In genomic region chr21:45966995-45967394, GRCh38 we compare ENCODE assay signal across 18 cellular contexts. TPM values are rescaled to one million over a fixed set of nuclear protein-coding genes. Genes with fewer than 3 reads are reported as not detected.
A peak's percentile ranks its signal among the peaks of the same experiment; 100 is the strongest.
DNase-seq lines count a peak whose midpoint lies in the region; ATAC-seq and TF ChIP-seq lines count a peak whose summit lies in the region.
"Had no signal": no experiment of that assay in that cellular context is flagged by ENCODE, and none has a peak within 500 bp of the region (broad histone marks: within the 10 kb centered on the region; RNA-seq: fewer than 3 reads in every experiment).

No MANE protein-coding gene starts in this region.

- H3K36me3 ChIP-seq in BLaER1 (peaks cover 8% of the 10 kb centered on the region; the same call in 1 of the 2 replicates), sigmoid colon (no peaks in the 10 kb centered on the region)
- H3K36me3 ChIP-seq: BE2C had no signal

- H3K4me1 ChIP-seq in BLaER1 (peaks cover 54% of the 10 kb centered on the region), sigmoid colon (peaks cover 0 to 19% (median 19%) of the 10 kb centered on the region in 4 donors)
- H3K4me1 ChIP-seq: Caco-2 had no signal

- H3K9me3 ChIP-seq in BLaER1 (peaks cover 26% of the 10 kb centered on the region), sigmoid colon (no peaks in the 10 kb centered on the region)
- H3K9me3 ChIP-seq: BE2C had no signal

- CTCF ChIA-PET in activated naive CD4-positive, alpha-beta T cell treated with anti-CD3 and anti-CD28 coated beads for 36 hours (lab: Charles Lee): no interaction called here

- no peak for ATAC-seq in activated naive CD4-positive, alpha-beta T cell treated with anti-CD3 and anti-CD28 coated beads, Interleukin-2, amount 50 U/mL, for 72 hours
- no peak for ATAC-seq in GM19397 (IDR thresholded peaks at IDR 0.05; ENCODE audit: unreplicated experiment)
- ATAC-seq in effector memory CD8-positive, alpha-beta T cell (replicated peaks): no peak
- ATAC-seq: CD8-positive, alpha-beta T cell had no signal

- TF ChIP-seq POLR2A in sigmoid colon (IDR thresholded peaks at IDR 0.05): no peak

- WGBS in sigmoid colon, 2 donors: 68 to 72% methylated on average over 7 of the region's 7 CpGs

- peaks cover 12% of the 10 kb centered on the region for H3K27me3 ChIP-seq in BLaER1
- no peaks in the 10 kb centered on the region for H3K27me3 ChIP-seq in sigmoid colon
- H3K27me3 ChIP-seq: BE2C had no signal

- intact Hi-C loops in activated naive CD4-positive, alpha-beta T cell treated with anti-CD3 and anti-CD28 coated beads for 36 hours (cut with micrococcal nuclease): no loop called here
- intact Hi-C loops in sigmoid colon (cut with DNase I): no loop called here

- H3K27ac ChIP-seq in BLaER1 (no peak overlapping the region), sigmoid colon (no peak overlapping the region)
- H3K27ac ChIP-seq: BLaER1 treated with 17β-estradiol and CSF1 and Interleukin-3, amounts not matched to agents 10 nM and 100 nM; C4-2B had no signal

- TF ChIP-seq CTCF in nephron (IDR thresholded peaks at IDR 0.05; ENCODE audit: unreplicated experiment in 3 of 3) (no peak), sigmoid colon (IDR thresholded peaks at IDR 0.05) (no peak)

- no peak overlapping the region for H3K9ac ChIP-seq in BLaER1
- H3K9ac ChIP-seq: BLaER1 treated with 17β-estradiol and CSF1 and Interleukin-3, amounts not matched to agents 10 nM and 100 nM had no signal

- H3K4me1 Mint-ChIP-seq in activated naive CD4-positive, alpha-beta T cell treated with anti-CD3 and anti-CD28 coated beads for 36 hours (ENCODE audit: low read depth): no peaks in the 10 kb centered on the region
- peaks cover 26% of the 10 kb centered on the region for H3K4me1 Mint-ChIP-seq in nephron
- no peaks in the 10 kb centered on the region for H3K4me1 Mint-ChIP-seq in effector memory CD8-positive, alpha-beta T cell (ENCODE audit: low read depth in 2 of 2)

- H3K4me3 ChIP-seq in BLaER1: no peak overlapping the region
- H3K4me3 ChIP-seq in sigmoid colon: no peak overlapping the region
- H3K4me3 ChIP-seq: BLaER1 treated with 17β-estradiol and CSF1 and Interleukin-3, amounts not matched to agents 10 nM and 100 nM had no signal

- no peak overlapping the region for H3K4me3 Mint-ChIP-seq in activated naive CD4-positive, alpha-beta T cell treated with anti-CD3 and anti-CD28 coated beads for 36 hours
- H3K4me3 Mint-ChIP-seq in nephron: no peak overlapping the region
- H3K4me3 Mint-ChIP-seq in effector memory CD8-positive, alpha-beta T cell: no peak overlapping the region
- H3K4me3 Mint-ChIP-seq: CD4-positive, alpha-beta T cell; CD8-positive, alpha-beta T cell had no signal

- H4K20me1 ChIP-seq in BLaER1: no peaks in the 10 kb centered on the region

- TF ChIP-seq EP300 in sigmoid colon (IDR thresholded peaks at IDR 0.05): no peak

- H3K27ac Mint-ChIP-seq in activated naive CD4-positive, alpha-beta T cell treated with anti-CD3 and anti-CD28 coated beads for 36 hours: peak overlapping the region; percentile 36
- no peak overlapping the region for H3K27ac Mint-ChIP-seq in activated naive CD4-positive, alpha-beta T cell treated with anti-CD3 and anti-CD28 coated beads, Interleukin-2, amount 50 U/mL, for 72 hours
- H3K27ac Mint-ChIP-seq in nephron: peak overlapping the region in 2 of 3 experiments; percentile 8 to 19
- H3K27ac Mint-ChIP-seq in effector memory CD8-positive, alpha-beta T cell: no peak overlapping the region
- H3K27ac Mint-ChIP-seq: CD4-positive, alpha-beta T cell; CD8-positive, alpha-beta T cell had no signal

- no peaks in the 10 kb centered on the region for H3K27me3 Mint-ChIP-seq in activated naive CD4-positive, alpha-beta T cell treated with anti-CD3 and anti-CD28 coated beads for 36 hours (ENCODE audit: low read depth)
- H3K27me3 Mint-ChIP-seq in nephron (ENCODE audit: low read depth): peaks cover 5% of the 10 kb centered on the region
- peaks cover 16 to 36% of the 10 kb centered on the region in 2 donors for H3K27me3 Mint-ChIP-seq in effector memory CD8-positive, alpha-beta T cell

- no peak for DNase-seq in activated naive CD4-positive, alpha-beta T cell treated with anti-CD3 and anti-CD28 coated beads for 36 hours
- DNase-seq in activated naive CD4-positive, alpha-beta T cell treated with anti-CD3 and anti-CD28 coated beads, Interleukin-2, amount 50 U/mL, for 72 hours (ENCODE audit: low spot score in 2 of 2): no peak
- DNase-seq in sigmoid colon: peak; percentile 30
- DNase-seq in effector memory CD8-positive, alpha-beta T cell: no peak
- DNase-seq: 8988T; ACHN; BE2C; Caco-2; Calu3; CD4-positive, alpha-beta T cell; CD8-positive, alpha-beta T cell; DMS79 treated with DMSO at 0.1 percent for 48 hours; GF-D8 had no signal

- H3K36me3 Mint-ChIP-seq in activated naive CD4-positive, alpha-beta T cell treated with anti-CD3 and anti-CD28 coated beads for 36 hours (ENCODE audit: low read depth): no peaks in the 10 kb centered on the region
- H3K36me3 Mint-ChIP-seq in activated naive CD4-positive, alpha-beta T cell treated with anti-CD3 and anti-CD28 coated beads, Interleukin-2, amount 50 U/mL, for 72 hours: peaks cover 0 to 14% of the 10 kb centered on the region in 2 donors
- H3K36me3 Mint-ChIP-seq in nephron (ENCODE audit: low read depth): peaks cover 3% of the 10 kb centered on the region
- H3K36me3 Mint-ChIP-seq in effector memory CD8-positive, alpha-beta T cell (ENCODE audit: insufficient read depth): no peaks in the 10 kb centered on the region
- H3K36me3 Mint-ChIP-seq: CD8-positive, alpha-beta T cell had no signal

- peaks cover 8% of the 10 kb centered on the region for H3K9me3 Mint-ChIP-seq in activated naive CD4-positive, alpha-beta T cell treated with anti-CD3 and anti-CD28 coated beads for 36 hours
- peaks cover 0 to 15% of the 10 kb centered on the region in 2 donors for H3K9me3 Mint-ChIP-seq in activated naive CD4-positive, alpha-beta T cell treated with anti-CD3 and anti-CD28 coated beads, Interleukin-2, amount 50 U/mL, for 72 hours
- peaks cover 21% of the 10 kb centered on the region for H3K9me3 Mint-ChIP-seq in nephron
- peaks cover 0 to 5% of the 10 kb centered on the region in 2 donors for H3K9me3 Mint-ChIP-seq in effector memory CD8-positive, alpha-beta T cell

- H3K4me2 ChIP-seq in BLaER1: peak overlapping the region; percentile 26; the same call in 1 of the 2 replicates

RNA-seq across cellular contexts. Expression of gene COL6A1, which starts 14.6 kb away (rescaled TPM):
- 1 to 10 TPM in 1 of 2 experiments, under 1 TPM in 1; 0.74 to 1.6 TPM for total RNA-seq in activated naive CD4-positive, alpha-beta T cell treated with anti-CD3 and anti-CD28 coated beads for 36 hours
- total RNA-seq in activated naive CD4-positive, alpha-beta T cell treated with anti-CD3 and anti-CD28 coated beads, Interleukin-2, amount 50 U/mL, for 72 hours: 1 to 10 TPM; 2.0 to 4.7 TPM
- 1,000 to 10,000 TPM in 2 of 4 donors, 100 to 1,000 TPM in 2; 622 to 1,755 (median 1,184) TPM for total RNA-seq in sigmoid colon
- 100 to 1,000 TPM in 1 of 3 donors, 10 to 100 TPM in 2; 14.3 to 131 (median 28.2) TPM for polyA plus RNA-seq in sigmoid colon

Comparison
In these comparisons a context has a peak if more than half of its experiments do, and no peak if none do; other contexts are left out.
1. H3K27ac Mint-ChIP-seq: peak in activated naive CD4-positive, alpha-beta T cell treated with anti-CD3 and anti-CD28 coated beads for 36 hours (single experiment) and nephron (2 of 3); none in activated naive CD4-positive, alpha-beta T cell treated with anti-CD3 and anti-CD28 coated beads, Interleukin-2, amount 50 U/mL, for 72 hours (0 of 2) and effector memory CD8-positive, alpha-beta T cell (0 of 2).
2. RNA of gene COL6A1, which starts 14.6 kb away (total RNA-seq): 622 to 1,755 TPM in sigmoid colon; 2.0 to 4.7 TPM in activated naive CD4-positive, alpha-beta T cell treated with anti-CD3 and anti-CD28 coated beads, Interleukin-2, amount 50 U/mL, for 72 hours and 0.74 to 1.6 TPM in activated naive CD4-positive, alpha-beta T cell treated with anti-CD3 and anti-CD28 coated beads for 36 hours; every median in the first group is over 100 times any median in the second.